24 cellular contexts compared by ENCODE assay signal in the genomic region with DNA sequence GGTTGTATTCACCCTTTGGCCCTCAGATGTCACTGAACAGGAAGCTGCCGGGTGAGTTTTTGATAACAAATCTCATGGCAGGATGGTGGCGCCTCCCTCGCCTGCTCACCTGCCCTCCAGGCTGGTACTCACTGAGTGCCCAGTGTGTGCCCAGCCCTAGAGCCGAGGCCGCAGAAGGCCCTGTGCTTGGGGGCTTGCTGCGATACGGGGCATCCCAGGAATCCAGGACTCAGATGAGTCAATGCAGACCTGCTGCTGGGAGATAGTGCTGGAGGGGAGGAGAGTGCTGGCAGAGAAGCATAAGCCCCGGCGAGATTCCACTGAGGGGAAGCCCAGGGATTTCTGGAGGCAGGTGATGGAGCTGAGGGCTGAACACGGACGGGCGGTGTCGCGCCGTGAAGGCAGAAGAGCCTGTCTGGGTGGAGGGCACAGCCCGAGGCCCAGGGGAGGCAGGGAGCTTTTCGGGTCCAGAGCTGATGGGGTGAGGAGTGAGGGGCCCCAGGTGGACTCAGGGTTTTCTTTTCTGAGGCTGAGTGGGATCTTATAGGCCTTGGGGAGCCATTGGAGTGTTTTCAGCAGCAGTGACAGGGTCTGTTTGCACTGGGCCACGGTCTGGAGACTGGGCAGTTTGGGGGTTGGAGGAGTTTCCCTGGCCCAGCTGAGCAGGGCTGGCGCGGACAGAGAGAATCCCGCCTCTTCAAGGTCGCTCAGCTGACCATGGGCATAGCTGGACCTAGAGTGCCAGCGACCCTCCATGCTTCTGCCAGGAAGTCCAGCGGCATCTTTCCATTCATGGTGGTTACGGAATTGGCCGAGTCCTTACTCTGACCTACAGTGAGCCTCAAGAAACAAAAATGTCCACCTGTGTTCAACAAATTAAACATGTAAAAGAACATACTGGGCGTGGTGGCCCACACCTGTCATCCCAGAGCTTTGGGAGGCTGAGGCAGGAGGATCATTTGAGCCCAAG. TPM values are rescaled to one million over a fixed set of nuclear protein-coding genes. Genes with fewer than 3 reads are reported as not detected.
DNase-seq lines count a peak whose midpoint lies in the region; ATAC-seq and TF ChIP-seq lines count a peak whose summit lies in the region.
"Had no signal": no experiment of that assay in that cellular context is flagged by ENCODE, and none has a peak within 500 bp of the region (broad histone marks: within the 10 kb centered on the region; RNA-seq: fewer than 3 reads in every experiment).

No MANE protein-coding gene starts in this region.

- 84% methylated on average over 27 of the region's 27 CpGs for WGBS in right cardiac atrium
- 77% methylated on average over 27 of the region's 27 CpGs for WGBS in mesenchymal stem cell

- H3K36me3 Mint-ChIP-seq in osteocyte (ENCODE audit: unreplicated experiment) (no peaks in the 10 kb centered on the region), progenitor cell of endocrine pancreas (ENCODE audit: insufficient read depth) (no peaks in the 10 kb centered on the region)
- H3K36me3 Mint-ChIP-seq: stimulated activated naive B cell treated with anti-CD40 and anti-IgM and Interleukin-4, amounts not matched to agents 10 μg/mL and 1 μg/mL and 100 μg/mL, for 72 hours had no signal

- H4K8ac ChIP-seq in mesenchymal stem cell (ENCODE audit: low read length), result no peak overlapping the region

- TF ChIP-seq CTCF in right atrium auricular region (IDR thresholded peaks at IDR 0.05) (no peak), foreskin keratinocyte (conservative IDR thresholded peaks at IDR 0.05) (no peak), osteocyte (IDR thresholded peaks at IDR 0.05) (no peak), progenitor cell of endocrine pancreas (IDR thresholded peaks at IDR 0.05; ENCODE audit: unreplicated experiment) (no peak)

- H2BK120ac ChIP-seq in mesenchymal stem cell (ENCODE audit: low read depth, low read length), result no peak overlapping the region

- ATAC-seq in right cardiac atrium, result peak; percentile 17 to 35
- peak; percentile 15 for ATAC-seq in foreskin keratinocyte
- ATAC-seq: effector memory CD8-positive, alpha-beta T cell; esophagus mucosa; stimulated activated naive B cell treated with anti-CD40 and anti-IgM and Interleukin-4, amounts not matched to agents 10 μg/mL and 1 μg/mL and 100 μg/mL, for 72 hours had no signal

- no peak overlapping the region for H2BK15ac ChIP-seq in mesenchymal stem cell (ENCODE audit: low read depth, poor library complexity, severe bottlenecking)

- no peak overlapping the region for H4K91ac ChIP-seq in mesenchymal stem cell (ENCODE audit: low read length)

- H2BK12ac ChIP-seq in mesenchymal stem cell (ENCODE audit: low read length in 2 of 2), result no peak overlapping the region

- no peaks in the 10 kb centered on the region for H3K79me1 ChIP-seq in mesenchymal stem cell (replicated peaks; ENCODE audit: low read length, poor library complexity, severe bottlenecking)

- H3K18ac ChIP-seq in mesenchymal stem cell (ENCODE audit: low read depth in 1 of 2, low read length in 2 of 2), result no peak overlapping the region

- no peak overlapping the region for H2AFZ ChIP-seq in mesenchymal stem cell (ENCODE audit: low read depth, low read length)

- H3K9me3 ChIP-seq in right cardiac atrium (ENCODE audit: control insufficient read depth, low read length) (no peaks in the 10 kb centered on the region), right atrium auricular region (no peaks in the 10 kb centered on the region), mesenchymal stem cell (ENCODE audit: control insufficient read depth, low read length) (no peaks in the 10 kb centered on the region)
- H3K9me3 ChIP-seq: adrenal gland, left ventricle myocardium inferior, MG63 had no signal

- H3K27ac ChIP-seq in right cardiac atrium (ENCODE audit: low read length) (no peak overlapping the region), right atrium auricular region (no peak overlapping the region), foreskin keratinocyte (no peak overlapping the region), mesenchymal stem cell (ENCODE audit: low read length, poor library complexity, severe bottlenecking) (no peak overlapping the region)
- H3K27ac ChIP-seq: adrenal gland, left ventricle myocardium inferior, WERI-Rb-1 had no signal

- peaks cover 4% of the 10 kb centered on the region for H3K4me1 Mint-ChIP-seq in osteocyte (ENCODE audit: unreplicated experiment)
- no peaks in the 10 kb centered on the region for H3K4me1 Mint-ChIP-seq in progenitor cell of endocrine pancreas (ENCODE audit: low read depth)
- H3K4me1 Mint-ChIP-seq: stimulated activated naive B cell treated with anti-CD40 and anti-IgM and Interleukin-4, amounts not matched to agents 10 μg/mL and 1 μg/mL and 100 μg/mL, for 72 hours had no signal

- DNase-seq in right cardiac atrium, result no peak
- DNase-seq in right atrium auricular region (ENCODE audit: low spot score), result no peak
- no peak for DNase-seq in foreskin keratinocyte
- DNase-seq in osteocyte (ENCODE audit: extremely low spot score, unreplicated experiment), result peak; percentile 60
- DNase-seq in progenitor cell of endocrine pancreas (ENCODE audit: low spot score, unreplicated experiment), result no peak
- no peak for DNase-seq in NCI-H1694 (lab: John Stamatoyannopoulos, UW)
- no peak for DNase-seq in mesenchymal stem cell
- DNase-seq: activated T-cell treated with anti-CD3 and anti-CD28 coated beads for 4 hours; CD4-positive, CD25-positive, alpha-beta regulatory T cell; effector memory CD8-positive, alpha-beta T cell; EL; foreskin melanocyte; left ventricle myocardium inferior; MG63; NCI-H2081; NCI-H226; RPMI8226; stimulated activated naive B cell treated with anti-CD40 and anti-IgM and Interleukin-4, amounts not matched to agents 10 μg/mL and 1 μg/mL and 100 μg/mL, for 72 hours; WERI-Rb-1 had no signal

- H3K36me3 ChIP-seq in right atrium auricular region, result no peaks in the 10 kb centered on the region
- H3K36me3 ChIP-seq in mesenchymal stem cell (ENCODE audit: control insufficient read depth in 1 of 2, insufficient read depth in 2 of 2, low read depth in 1 of 2, low read length in 2 of 2), result no peaks in the 10 kb centered on the region
- H3K36me3 ChIP-seq: adrenal gland, left ventricle myocardium inferior, MG63, WERI-Rb-1 had no signal

- H3K27me3 Mint-ChIP-seq in osteocyte (ENCODE audit: unreplicated experiment) (peaks cover 18% of the 10 kb centered on the region), progenitor cell of endocrine pancreas (peaks cover 11% of the 10 kb centered on the region)
- H3K27me3 Mint-ChIP-seq: CD4-positive, CD25-positive, alpha-beta regulatory T cell; stimulated activated naive B cell treated with anti-CD40 and anti-IgM and Interleukin-4, amounts not matched to agents 10 μg/mL and 1 μg/mL and 100 μg/mL, for 72 hours had no signal

- H3K4me1 ChIP-seq in right cardiac atrium (ENCODE audit: control insufficient read depth, insufficient read depth, low read length) (peaks cover 2% of the 10 kb centered on the region), right atrium auricular region (peaks cover 0 to 27% of the 10 kb centered on the region in 2 donors), foreskin keratinocyte (no peaks in the 10 kb centered on the region), mesenchymal stem cell (ENCODE audit: control insufficient read depth, insufficient read depth, low read depth, low read length) (no peaks in the 10 kb centered on the region)

- no peak overlapping the region for H3K23ac ChIP-seq in mesenchymal stem cell (ENCODE audit: low read length in 2 of 2)

- no peak overlapping the region for H3K9ac ChIP-seq in mesenchymal stem cell (ENCODE audit: low read length)

- H2AK5ac ChIP-seq in mesenchymal stem cell (ENCODE audit: low read length, severe bottlenecking), result no peak overlapping the region

- intact Hi-C loops in right cardiac atrium (cut with DNase I), result no loop called here

- H3K4me3 ChIP-seq in right cardiac atrium (ENCODE audit: low read length) (no peak overlapping the region), right atrium auricular region (no peak overlapping the region), mesenchymal stem cell (ENCODE audit: insufficient read depth in 1 of 2, low read depth in 1 of 2, low read length in 2 of 2) (no peak overlapping the region)
- H3K4me3 ChIP-seq: adrenal gland, left ventricle myocardium inferior, MG63, smooth muscle cell had no signal

- H2BK5ac ChIP-seq in mesenchymal stem cell (ENCODE audit: low read depth, low read length, poor library complexity, severe bottlenecking), result no peak overlapping the region

- no peak overlapping the region for H3K27ac Mint-ChIP-seq in osteocyte (ENCODE audit: unreplicated experiment)
- no peak overlapping the region for H3K27ac Mint-ChIP-seq in progenitor cell of endocrine pancreas
- H3K27ac Mint-ChIP-seq: brain; effector memory CD8-positive, alpha-beta T cell; stimulated activated naive B cell treated with anti-CD40 and anti-IgM and Interleukin-4, amounts not matched to agents 10 μg/mL and 1 μg/mL and 100 μg/mL, for 72 hours had no signal

- H3K4me3 Mint-ChIP-seq in osteocyte (ENCODE audit: unreplicated experiment) (no peak overlapping the region), progenitor cell of endocrine pancreas (ENCODE audit: low read depth) (no peak overlapping the region)
- H3K4me3 Mint-ChIP-seq: brain; CD4-positive, CD25-positive, alpha-beta regulatory T cell; effector memory CD8-positive, alpha-beta T cell; neural crest cell; stimulated activated naive B cell treated with anti-CD40 and anti-IgM and Interleukin-4, amounts not matched to agents 10 μg/mL and 1 μg/mL and 100 μg/mL, for 72 hours had no signal

- H3K27me3 ChIP-seq in right cardiac atrium (ENCODE audit: control insufficient read depth, insufficient read depth) (no peaks in the 10 kb centered on the region), right atrium auricular region (no peaks in the 10 kb centered on the region), foreskin keratinocyte (no peaks in the 10 kb centered on the region), mesenchymal stem cell (ENCODE audit: control insufficient read depth in 1 of 2, insufficient read depth in 1 of 2, low read length in 2 of 2) (peaks cover 9 to 14% of the 10 kb centered on the region in 2 experiments)
- H3K27me3 ChIP-seq: adrenal gland, MG63 had no signal

- no peak overlapping the region for H3K14ac ChIP-seq in mesenchymal stem cell (ENCODE audit: low read length in 2 of 2)

- no peak overlapping the region for H3K4me2 ChIP-seq in mesenchymal stem cell (ENCODE audit: low read length, poor library complexity, severe bottlenecking)
- H3K4me2 ChIP-seq: smooth muscle cell had no signal

- H3K4ac ChIP-seq in mesenchymal stem cell (ENCODE audit: low read depth in 1 of 2, low read length in 2 of 2), result no peak overlapping the region

- H3K9me3 Mint-ChIP-seq in osteocyte (ENCODE audit: unreplicated experiment) (peaks cover 4% of the 10 kb centered on the region), progenitor cell of endocrine pancreas (ENCODE audit: low read depth) (no peaks in the 10 kb centered on the region)
- H3K9me3 Mint-ChIP-seq: effector memory CD8-positive, alpha-beta T cell had no signal

RNA-seq across cellular contexts. Expression of a gene that starts 35.5 kb away (rescaled TPM):
- total RNA-seq in right cardiac atrium (100 to 1,000 TPM in 1 of 4 donors, 10 to 100 TPM in 3; 46.6 to 159 (median 70.0) TPM), right atrium auricular region (10 to 100 TPM; 33.1 to 41.2 TPM), foreskin keratinocyte (not detected in 2 replicates), osteocyte (18.7 and 20.4 TPM in 2 replicates), progenitor cell of endocrine pancreas (3.4 and 3.8 TPM in 2 replicates)
- polyA plus RNA-seq in right cardiac atrium (25.7 TPM), foreskin keratinocyte (not detected in 2 replicates)
- 0.23 TPM for polyA plus RNA-seq in mesenchymal stem cell (2013, experiment 1 of 2)
- polyA plus RNA-seq in mesenchymal stem cell (2013, experiment 2 of 2), result 0.41 TPM
